ENCODE assay signal across 9 cellular contexts in genomic region chr1:154791292-154792278, GRCh38.
DNase-seq lines count a peak whose midpoint lies in the region; ATAC-seq and TF ChIP-seq lines count a peak whose summit lies in the region.
"Had no signal": no experiment of that assay in that cellular context is flagged by ENCODE, and none has a peak within 500 bp of the region (broad histone marks: within the 10 kb centered on the region; RNA-seq: fewer than 3 reads in every experiment).

No MANE protein-coding gene starts in this region.

- H3K4me3 ChIP-seq in GM12865 (ENCODE audit: low read depth, low read length): peak overlapping the region; percentile 4; the same call in 1 of the 2 replicates

- no peaks in the 10 kb centered on the region for H3K36me3 Mint-ChIP-seq in activated CD4-positive, alpha-beta T cell treated with anti-CD3 and anti-CD28 coated beads for 36 hours (ENCODE audit: low read depth)

- CTCF ChIA-PET in activated CD4-positive, alpha-beta T cell treated with anti-CD3 and anti-CD28 coated beads for 36 hours (lab: Charles Lee): interaction anchor here (0.7 to 1.8 kb wide), 14 partner anchors 8 to 217 kb away, joined by 3 to 7 read pairs (median 4); no protein-coding TSS in a partner anchor

- H3K9me3 Mint-ChIP-seq in activated CD4-positive, alpha-beta T cell treated with anti-CD3 and anti-CD28 coated beads for 36 hours (ENCODE audit: low read depth): no peaks in the 10 kb centered on the region

- peak; percentile 93 for ATAC-seq in activated CD4-positive, alpha-beta T cell treated with anti-CD3 and anti-CD28 coated beads for 36 hours
- ATAC-seq: Panc1 had no signal

- TF ChIP-seq CTCF in GM12865 (IDR thresholded peaks at IDR 0.05; ENCODE audit: insufficient read depth, low read depth, low read length, missing control alignments): no peak

- peaks cover 44% of the 10 kb centered on the region for H3K4me1 Mint-ChIP-seq in activated CD4-positive, alpha-beta T cell treated with anti-CD3 and anti-CD28 coated beads for 36 hours

- POLR2A ChIA-PET in activated CD4-positive, alpha-beta T cell treated with anti-CD3 and anti-CD28 coated beads for 36 hours (lab: Charles Lee): interaction anchor here (0.7 to 1.0 kb wide), 4 partner anchors 44 to 501 kb away, joined by 3 to 4 read pairs (median 4); no protein-coding TSS in a partner anchor

- DNase-seq in GM12865 (ENCODE audit: low read depth) (peak; percentile 95), H4 (ENCODE audit: low spot score) (peak; percentile 47), NCI-H1092 (lab: John Stamatoyannopoulos, UW) (peak; percentile 16), retina (no peak), NCI-H748 treated with DMSO at 0.1 percent for 48 hours (lab: John Stamatoyannopoulos, UW) (no peak)
- peak; percentile 92 for DNase-seq in activated CD4-positive, alpha-beta T cell treated with anti-CD3 and anti-CD28 coated beads for 36 hours
- DNase-seq in effector CD4-positive, alpha-beta T cell: peak; percentile 67
- DNase-seq in stimulated activated CD8-positive, alpha-beta memory T cell treated with anti-CD3 and anti-CD28 coated beads, Interleukin-12 subunit alpha, Interleukin-12 subunit beta, amount 100 ng/mL, for 1 hour (ENCODE audit: low read depth): peak; percentile 61

- peak overlapping the region; percentile 51 for H3K4me3 Mint-ChIP-seq in activated CD4-positive, alpha-beta T cell treated with anti-CD3 and anti-CD28 coated beads for 36 hours

- no peaks in the 10 kb centered on the region for H3K27me3 Mint-ChIP-seq in activated CD4-positive, alpha-beta T cell treated with anti-CD3 and anti-CD28 coated beads for 36 hours

- H3K27ac Mint-ChIP-seq in activated CD4-positive, alpha-beta T cell treated with anti-CD3 and anti-CD28 coated beads for 36 hours: peak overlapping the region; percentile 86

- intact Hi-C loops in activated CD4-positive, alpha-beta T cell treated with anti-CD3 and anti-CD28 coated beads for 36 hours (cut with DNase I, micrococcal nuclease): loop anchor here (1.0 to 2.0 kb wide), 4 partner anchors 31 to 71 kb away; no protein-coding TSS in a partner anchor

Comparison
In these comparisons a context has a peak if more than half of its experiments do, and no peak if none do; other contexts are left out.
1. DNase-seq: peak in GM12865 (single experiment), H4 (single experiment), NCI-H1092 (single experiment), activated CD4-positive, alpha-beta T cell treated with anti-CD3 and anti-CD28 coated beads for 36 hours (single experiment), effector CD4-positive, alpha-beta T cell (single experiment) and stimulated activated CD8-positive, alpha-beta memory T cell treated with anti-CD3 and anti-CD28 coated beads, Interleukin-12 subunit alpha, Interleukin-12 subunit beta, amount 100 ng/mL, for 1 hour (single experiment); none in retina (single experiment) and NCI-H748 treated with DMSO at 0.1 percent for 48 hours (single experiment).